21 cellular contexts compared by ENCODE assay signal in the genomic region with DNA sequence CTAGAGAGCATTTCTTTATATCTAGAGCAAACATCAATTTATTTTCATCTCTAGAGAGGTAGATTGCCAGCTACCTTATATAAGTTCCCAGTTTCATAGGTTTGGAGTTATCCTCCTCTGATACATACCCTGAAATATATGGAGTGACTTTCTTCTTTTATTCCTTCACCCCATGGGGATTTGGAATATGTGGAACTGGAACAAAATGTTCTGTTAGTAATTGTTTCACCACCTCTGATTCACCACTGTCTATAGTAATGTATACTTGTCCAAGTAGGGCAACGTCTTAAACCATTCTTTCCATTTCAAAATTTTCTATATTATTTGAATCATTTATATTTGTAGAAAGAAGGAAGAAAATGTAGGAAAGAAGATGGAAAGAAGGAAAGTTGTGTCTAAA.
DNase-seq lines count a peak whose midpoint lies in the region; ATAC-seq and TF ChIP-seq lines count a peak whose summit lies in the region.
"Had no signal": no experiment of that assay in that cellular context is flagged by ENCODE, and none has a peak within 500 bp of the region (broad histone marks: within the 10 kb centered on the region; RNA-seq: fewer than 3 reads in every experiment).

No MANE protein-coding gene starts in this region.

- no peak for ATAC-seq in SK-N-SH treated with all-trans-retinoic acid at 6 μM for 48 hours
- no peak for ATAC-seq in GM21423 (IDR thresholded peaks at IDR 0.05; ENCODE audit: unreplicated experiment)
- ATAC-seq: HCT116 had no signal

- no peak overlapping the region for H3K4me3 ChIP-seq in epithelial cell of esophagus (ENCODE audit: low read length)

- peak; percentile 70 for DNase-seq in LHCN-M2 (ENCODE audit: low read depth)
- DNase-seq in epithelial cell of esophagus (ENCODE audit: low read depth): peak; percentile 2
- peak; percentile 2 for DNase-seq in iris pigment epithelial cell (ENCODE audit: low read depth)
- no peak for DNase-seq in effector CD4-positive, alpha-beta T cell
- no peak for DNase-seq in activated CD4-positive, CD25-positive, alpha-beta regulatory T cell treated with anti-CD3 and anti-CD28 coated beads, Interleukin-2, amount 50 U/mL, for 72 hours
- DNase-seq: 8988T; ACHN; C1 segment of cervical spinal cord; CD4-positive, CD25-positive, alpha-beta regulatory T cell; CD8-positive, alpha-beta memory T cell; COR-L47; DMS 273 treated with DMSO at 0.1 percent for 48 hours; DMS53; DND-41; EL; GOT3; H7; HFFc6 had no signal

- no peak for TF ChIP-seq CTCF in epithelial cell of esophagus (IDR thresholded peaks at IDR 0.05; ENCODE audit: insufficient read depth, low read depth, low read length, missing control alignments)

TF ChIP-seq in SK-N-SH treated with all-trans-retinoic acid at 6 μM for 48 hours, 23 proteins besides CTCF, POLR2A, EP300 and RAD21:
- TF ChIP-seq RARB (CRISPR knock-in tag; IDR thresholded peaks at IDR 0.05): no peak

Comparison
In these comparisons a context has a peak if more than half of its experiments do, and no peak if none do; other contexts are left out.
1. DNase-seq: peak in LHCN-M2 (single experiment), epithelial cell of esophagus (single experiment) and iris pigment epithelial cell (single experiment); none in effector CD4-positive, alpha-beta T cell (single experiment) and activated CD4-positive, CD25-positive, alpha-beta regulatory T cell treated with anti-CD3 and anti-CD28 coated beads, Interleukin-2, amount 50 U/mL, for 72 hours (single experiment).